1 cellular context compared by ENCODE assay signal in the genomic region with DNA sequence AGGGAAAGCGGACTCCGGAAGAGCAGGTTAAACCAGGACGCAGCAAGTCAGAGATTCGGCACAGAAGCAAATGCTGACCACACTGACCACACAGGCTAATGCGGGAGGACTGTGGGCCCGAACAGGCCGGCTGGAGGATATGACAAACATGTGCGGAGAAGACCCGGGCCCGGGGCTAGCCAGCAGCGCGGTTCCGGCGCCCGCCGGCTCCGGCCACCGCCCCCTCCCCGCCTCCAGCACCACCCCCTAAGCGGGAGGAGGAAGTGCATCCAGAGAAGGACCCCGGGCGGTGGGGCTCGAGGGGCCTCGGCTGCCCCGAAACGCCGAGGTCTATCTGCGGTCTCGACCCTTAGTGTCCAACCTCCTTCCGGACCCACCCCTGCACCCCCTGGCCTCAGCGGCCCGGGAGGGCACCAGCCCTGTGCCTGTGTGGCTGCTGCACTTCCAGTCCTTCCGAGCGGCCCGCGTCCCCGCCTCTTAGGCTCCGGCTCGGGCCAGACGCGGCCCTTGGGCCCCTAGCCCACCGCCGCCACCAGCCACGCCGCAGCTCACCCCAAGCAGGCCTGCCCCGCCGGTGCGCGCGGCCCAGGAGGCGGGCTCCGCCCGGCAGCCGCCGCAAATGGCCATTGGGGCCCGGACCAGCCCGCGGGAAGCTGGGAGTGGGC.
TF ChIP-seq lines count a peak whose summit lies in the region.

No MANE protein-coding gene starts in this region.

TF ChIP-seq in K562, 482 proteins besides CTCF, POLR2A, EP300 and RAD21 (continued from another document and continues in another):
- TF ChIP-seq, protein P1, sequence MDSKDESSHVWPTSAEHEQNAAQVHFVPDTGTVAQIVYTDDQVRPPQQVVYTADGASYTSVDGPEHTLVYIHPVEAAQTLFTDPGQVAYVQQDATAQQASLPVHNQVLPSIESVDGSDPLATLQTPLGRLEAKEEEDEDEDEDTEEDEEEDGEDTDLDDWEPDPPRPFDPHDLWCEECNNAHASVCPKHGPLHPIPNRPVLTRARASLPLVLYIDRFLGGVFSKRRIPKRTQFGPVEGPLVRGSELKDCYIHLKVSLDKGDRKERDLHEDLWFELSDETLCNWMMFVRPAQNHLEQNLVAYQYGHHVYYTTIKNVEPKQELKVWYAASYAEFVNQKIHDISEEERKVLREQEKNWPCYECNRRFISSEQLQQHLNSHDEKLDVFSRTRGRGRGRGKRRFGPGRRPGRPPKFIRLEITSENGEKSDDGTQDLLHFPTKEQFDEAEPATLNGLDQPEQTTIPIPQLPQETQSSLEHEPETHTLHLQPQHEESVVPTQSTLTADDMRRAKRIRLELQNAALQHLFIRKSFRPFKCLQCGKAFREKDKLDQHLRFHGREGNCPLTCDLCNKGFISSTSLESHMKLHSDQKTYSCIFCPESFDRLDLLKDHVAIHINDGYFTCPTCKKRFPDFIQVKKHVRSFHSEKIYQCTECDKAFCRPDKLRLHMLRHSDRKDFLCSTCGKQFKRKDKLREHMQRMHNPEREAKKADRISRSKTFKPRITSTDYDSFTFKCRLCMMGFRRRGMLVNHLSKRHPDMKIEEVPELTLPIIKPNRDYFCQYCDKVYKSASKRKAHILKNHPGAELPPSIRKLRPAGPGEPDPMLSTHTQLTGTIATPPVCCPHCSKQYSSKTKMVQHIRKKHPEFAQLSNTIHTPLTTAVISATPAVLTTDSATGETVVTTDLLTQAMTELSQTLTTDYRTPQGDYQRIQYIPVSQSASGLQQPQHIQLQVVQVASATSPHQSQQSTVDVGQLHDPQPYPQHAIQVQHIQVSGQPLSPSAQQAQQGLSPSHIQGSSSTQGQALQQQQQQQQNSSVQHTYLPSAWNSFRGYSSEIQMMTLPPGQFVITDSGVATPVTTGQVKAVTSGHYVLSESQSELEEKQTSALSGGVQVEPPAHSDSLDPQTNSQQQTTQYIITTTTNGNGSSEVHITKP (IDR thresholded peaks at IDR 0.05; ENCODE audit: partially characterized antibody): no peak
- TF ChIP-seq TAL1 (IDR thresholded peaks at IDR 0.05) (no peak), PHB (CRISPR knock-in tag; IDR thresholded peaks at IDR 0.05) (no peak), EZH2 (IDR thresholded peaks at IDR 0.05; ENCODE audit: borderline replicate concordance, low read depth, low read length) (no peak), GTF2E2 (tag; IDR thresholded peaks at IDR 0.05) (peak; percentile 74; the same call in 1 of the 2 replicates), HDAC8 (tag; IDR thresholded peaks at IDR 0.05) (no peak), ZNF23 (CRISPR knock-in tag; IDR thresholded peaks at IDR 0.05) (no peak), ZKSCAN1 (IDR thresholded peaks at IDR 0.05; ENCODE audit: low read depth, low read length) (no peak), OTX1 (CRISPR knock-in tag; IDR thresholded peaks at IDR 0.05) (no peak), LEF1 (IDR thresholded peaks at IDR 0.05) (no peak), ZC3H8 (IDR thresholded peaks at IDR 0.05) (no peak), ZNF77 (CRISPR knock-in tag; IDR thresholded peaks at IDR 0.05) (no peak), ERF (CRISPR knock-in tag; IDR thresholded peaks at IDR 0.05) (no peak), PCBP2 (IDR thresholded peaks at IDR 0.05; ENCODE audit: low read depth, low read length, poor library complexity, severe bottlenecking) (no peak), MAZ (CRISPR knock-in tag; conservative IDR thresholded peaks at IDR 0.05 in 1 of 2, IDR thresholded peaks at IDR 0.05 in 1 of 2) (peak in 1 of 2 experiments; percentile 44; a peak in 2 of 4 replicates), PHTF2 (CRISPR knock-in tag; IDR thresholded peaks at IDR 0.05) (no peak), IFI16 (CRISPR knock-in tag; IDR thresholded peaks at IDR 0.05) (no peak), CBX5 (IDR thresholded peaks at IDR 0.05; ENCODE audit: borderline replicate concordance, low read depth) (no peak), THRAP3 (IDR thresholded peaks at IDR 0.05; ENCODE audit: borderline replicate concordance) (no peak), ZNF766 (CRISPR knock-in tag; conservative IDR thresholded peaks at IDR 0.05) (0 out of 2 replicates have a peak, but pooled peaks have one; percentile 12), CHD4 (IDR thresholded peaks at IDR 0.05; ENCODE audit: insufficient read depth, insufficient replicate concordance, low read depth, low read length, poor library complexity, severe bottlenecking) (no peak), RFX5 (IDR thresholded peaks at IDR 0.05; ENCODE audit: low read depth, low read length) (no peak), SMAD4 (CRISPR knock-in tag; conservative IDR thresholded peaks at IDR 0.05) (no peak), RBFOX2 (IDR thresholded peaks at IDR 0.05; ENCODE audit: low read depth, low read length) (peak; percentile 97), KDM5B (IDR thresholded peaks at IDR 0.05; ENCODE audit: insufficient replicate concordance, low read depth, low read length) (no peak), MCM5 (IDR thresholded peaks at IDR 0.05; ENCODE audit: low read depth) (no peak), ZC3H4 (CRISPR knock-in tag; IDR thresholded peaks at IDR 0.05; ENCODE audit: borderline replicate concordance) (no peak), C11orf30 (IDR thresholded peaks at IDR 0.05; ENCODE audit: low read depth) (no peak), ZNF212 (CRISPR knock-in tag; IDR thresholded peaks at IDR 0.05) (no peak), CBFB (CRISPR knock-in tag; IDR thresholded peaks at IDR 0.05) (0 out of 2 replicates have a peak, but pooled peaks have one; percentile 78), MAFF (IDR thresholded peaks at IDR 0.05; ENCODE audit: low read length) (no peak), PHF20 (IDR thresholded peaks at IDR 0.05; ENCODE audit: partially characterized antibody) (no peak), NCOA1 (IDR thresholded peaks at IDR 0.05; ENCODE audit: low read depth) (no peak), E2F3 (CRISPR knock-in tag; IDR thresholded peaks at IDR 0.05) (no peak), SNIP1 (IDR thresholded peaks at IDR 0.05; ENCODE audit: low read depth) (no peak), MTF1 (CRISPR knock-in tag; IDR thresholded peaks at IDR 0.05; ENCODE audit: borderline replicate concordance) (no peak), TARDBP (IDR thresholded peaks at IDR 0.05) (no peak), POU5F1 (IDR thresholded peaks at IDR 0.05; ENCODE audit: borderline replicate concordance, low read depth, low read length, partially characterized antibody) (no peak)
- TF ChIP-seq, protein P2, sequence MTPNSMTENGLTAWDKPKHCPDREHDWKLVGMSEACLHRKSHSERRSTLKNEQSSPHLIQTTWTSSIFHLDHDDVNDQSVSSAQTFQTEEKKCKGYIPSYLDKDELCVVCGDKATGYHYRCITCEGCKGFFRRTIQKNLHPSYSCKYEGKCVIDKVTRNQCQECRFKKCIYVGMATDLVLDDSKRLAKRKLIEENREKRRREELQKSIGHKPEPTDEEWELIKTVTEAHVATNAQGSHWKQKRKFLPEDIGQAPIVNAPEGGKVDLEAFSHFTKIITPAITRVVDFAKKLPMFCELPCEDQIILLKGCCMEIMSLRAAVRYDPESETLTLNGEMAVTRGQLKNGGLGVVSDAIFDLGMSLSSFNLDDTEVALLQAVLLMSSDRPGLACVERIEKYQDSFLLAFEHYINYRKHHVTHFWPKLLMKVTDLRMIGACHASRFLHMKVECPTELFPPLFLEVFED (CRISPR knock-in tag; conservative IDR thresholded peaks at IDR 0.05): 0 out of 2 replicates have a peak, but pooled peaks have one; percentile 70
- TF ChIP-seq, protein P3, sequence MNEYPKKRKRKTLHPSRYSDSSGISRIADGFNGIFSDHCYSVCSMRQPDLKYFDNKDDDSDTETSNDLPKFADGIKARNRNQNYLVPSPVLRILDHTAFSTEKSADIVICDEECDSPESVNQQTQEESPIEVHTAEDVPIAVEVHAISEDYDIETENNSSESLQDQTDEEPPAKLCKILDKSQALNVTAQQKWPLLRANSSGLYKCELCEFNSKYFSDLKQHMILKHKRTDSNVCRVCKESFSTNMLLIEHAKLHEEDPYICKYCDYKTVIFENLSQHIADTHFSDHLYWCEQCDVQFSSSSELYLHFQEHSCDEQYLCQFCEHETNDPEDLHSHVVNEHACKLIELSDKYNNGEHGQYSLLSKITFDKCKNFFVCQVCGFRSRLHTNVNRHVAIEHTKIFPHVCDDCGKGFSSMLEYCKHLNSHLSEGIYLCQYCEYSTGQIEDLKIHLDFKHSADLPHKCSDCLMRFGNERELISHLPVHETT (CRISPR knock-in tag; conservative IDR thresholded peaks at IDR 0.05 in 1 of 2, IDR thresholded peaks at IDR 0.05 in 1 of 2): no peak
- TF ChIP-seq, protein P4, sequence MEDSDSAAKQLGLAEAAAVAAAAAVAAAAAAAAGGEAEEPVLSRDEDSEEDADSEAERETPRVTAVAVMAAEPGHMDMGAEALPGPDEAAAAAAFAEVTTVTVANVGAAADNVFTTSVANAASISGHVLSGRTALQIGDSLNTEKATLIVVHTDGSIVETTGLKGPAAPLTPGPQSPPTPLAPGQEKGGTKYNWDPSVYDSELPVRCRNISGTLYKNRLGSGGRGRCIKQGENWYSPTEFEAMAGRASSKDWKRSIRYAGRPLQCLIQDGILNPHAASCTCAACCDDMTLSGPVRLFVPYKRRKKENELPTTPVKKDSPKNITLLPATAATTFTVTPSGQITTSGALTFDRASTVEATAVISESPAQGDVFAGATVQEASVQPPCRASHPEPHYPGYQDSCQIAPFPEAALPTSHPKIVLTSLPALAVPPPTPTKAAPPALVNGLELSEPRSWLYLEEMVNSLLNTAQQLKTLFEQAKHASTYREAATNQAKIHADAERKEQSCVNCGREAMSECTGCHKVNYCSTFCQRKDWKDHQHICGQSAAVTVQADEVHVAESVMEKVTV (CRISPR knock-in tag; IDR thresholded peaks at IDR 0.05): no peak
- TF ChIP-seq, protein P5, sequence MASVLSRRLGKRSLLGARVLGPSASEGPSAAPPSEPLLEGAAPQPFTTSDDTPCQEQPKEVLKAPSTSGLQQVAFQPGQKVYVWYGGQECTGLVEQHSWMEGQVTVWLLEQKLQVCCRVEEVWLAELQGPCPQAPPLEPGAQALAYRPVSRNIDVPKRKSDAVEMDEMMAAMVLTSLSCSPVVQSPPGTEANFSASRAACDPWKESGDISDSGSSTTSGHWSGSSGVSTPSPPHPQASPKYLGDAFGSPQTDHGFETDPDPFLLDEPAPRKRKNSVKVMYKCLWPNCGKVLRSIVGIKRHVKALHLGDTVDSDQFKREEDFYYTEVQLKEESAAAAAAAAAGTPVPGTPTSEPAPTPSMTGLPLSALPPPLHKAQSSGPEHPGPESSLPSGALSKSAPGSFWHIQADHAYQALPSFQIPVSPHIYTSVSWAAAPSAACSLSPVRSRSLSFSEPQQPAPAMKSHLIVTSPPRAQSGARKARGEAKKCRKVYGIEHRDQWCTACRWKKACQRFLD (CRISPR knock-in tag; IDR thresholded peaks at IDR 0.05): no peak; the same call in 1 of the 2 replicates
- TF ChIP-seq, protein P6, sequence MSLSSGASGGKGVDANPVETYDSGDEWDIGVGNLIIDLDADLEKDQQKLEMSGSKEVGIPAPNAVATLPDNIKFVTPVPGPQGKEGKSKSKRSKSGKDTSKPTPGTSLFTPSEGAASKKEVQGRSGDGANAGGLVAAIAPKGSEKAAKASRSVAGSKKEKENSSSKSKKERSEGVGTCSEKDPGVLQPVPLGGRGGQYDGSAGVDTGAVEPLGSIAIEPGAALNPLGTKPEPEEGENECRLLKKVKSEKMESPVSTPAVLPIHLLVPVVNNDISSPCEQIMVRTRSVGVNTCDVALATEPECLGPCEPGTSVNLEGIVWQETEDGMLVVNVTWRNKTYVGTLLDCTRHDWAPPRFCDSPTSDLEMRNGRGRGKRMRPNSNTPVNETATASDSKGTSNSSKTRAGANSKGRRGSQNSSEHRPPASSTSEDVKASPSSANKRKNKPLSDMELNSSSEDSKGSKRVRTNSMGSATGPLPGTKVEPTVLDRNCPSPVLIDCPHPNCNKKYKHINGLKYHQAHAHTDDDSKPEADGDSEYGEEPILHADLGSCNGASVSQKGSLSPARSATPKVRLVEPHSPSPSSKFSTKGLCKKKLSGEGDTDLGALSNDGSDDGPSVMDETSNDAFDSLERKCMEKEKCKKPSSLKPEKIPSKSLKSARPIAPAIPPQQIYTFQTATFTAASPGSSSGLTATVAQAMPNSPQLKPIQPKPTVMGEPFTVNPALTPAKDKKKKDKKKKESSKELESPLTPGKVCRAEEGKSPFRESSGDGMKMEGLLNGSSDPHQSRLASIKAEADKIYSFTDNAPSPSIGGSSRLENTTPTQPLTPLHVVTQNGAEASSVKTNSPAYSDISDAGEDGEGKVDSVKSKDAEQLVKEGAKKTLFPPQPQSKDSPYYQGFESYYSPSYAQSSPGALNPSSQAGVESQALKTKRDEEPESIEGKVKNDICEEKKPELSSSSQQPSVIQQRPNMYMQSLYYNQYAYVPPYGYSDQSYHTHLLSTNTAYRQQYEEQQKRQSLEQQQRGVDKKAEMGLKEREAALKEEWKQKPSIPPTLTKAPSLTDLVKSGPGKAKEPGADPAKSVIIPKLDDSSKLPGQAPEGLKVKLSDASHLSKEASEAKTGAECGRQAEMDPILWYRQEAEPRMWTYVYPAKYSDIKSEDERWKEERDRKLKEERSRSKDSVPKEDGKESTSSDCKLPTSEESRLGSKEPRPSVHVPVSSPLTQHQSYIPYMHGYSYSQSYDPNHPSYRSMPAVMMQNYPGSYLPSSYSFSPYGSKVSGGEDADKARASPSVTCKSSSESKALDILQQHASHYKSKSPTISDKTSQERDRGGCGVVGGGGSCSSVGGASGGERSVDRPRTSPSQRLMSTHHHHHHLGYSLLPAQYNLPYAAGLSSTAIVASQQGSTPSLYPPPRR (CRISPR knock-in tag; IDR thresholded peaks at IDR 0.05; ENCODE audit: borderline replicate concordance): no peak
- TF ChIP-seq, protein P7, sequence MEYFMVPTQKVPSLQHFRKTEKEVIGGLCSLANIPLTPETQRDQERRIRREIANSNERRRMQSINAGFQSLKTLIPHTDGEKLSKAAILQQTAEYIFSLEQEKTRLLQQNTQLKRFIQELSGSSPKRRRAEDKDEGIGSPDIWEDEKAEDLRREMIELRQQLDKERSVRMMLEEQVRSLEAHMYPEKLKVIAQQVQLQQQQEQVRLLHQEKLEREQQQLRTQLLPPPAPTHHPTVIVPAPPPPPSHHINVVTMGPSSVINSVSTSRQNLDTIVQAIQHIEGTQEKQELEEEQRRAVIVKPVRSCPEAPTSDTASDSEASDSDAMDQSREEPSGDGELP (CRISPR knock-in tag; IDR thresholded peaks at IDR 0.05; ENCODE audit: borderline replicate concordance): peak; percentile 59; the same call in 1 of the 2 replicates
- TF ChIP-seq, protein P8, sequence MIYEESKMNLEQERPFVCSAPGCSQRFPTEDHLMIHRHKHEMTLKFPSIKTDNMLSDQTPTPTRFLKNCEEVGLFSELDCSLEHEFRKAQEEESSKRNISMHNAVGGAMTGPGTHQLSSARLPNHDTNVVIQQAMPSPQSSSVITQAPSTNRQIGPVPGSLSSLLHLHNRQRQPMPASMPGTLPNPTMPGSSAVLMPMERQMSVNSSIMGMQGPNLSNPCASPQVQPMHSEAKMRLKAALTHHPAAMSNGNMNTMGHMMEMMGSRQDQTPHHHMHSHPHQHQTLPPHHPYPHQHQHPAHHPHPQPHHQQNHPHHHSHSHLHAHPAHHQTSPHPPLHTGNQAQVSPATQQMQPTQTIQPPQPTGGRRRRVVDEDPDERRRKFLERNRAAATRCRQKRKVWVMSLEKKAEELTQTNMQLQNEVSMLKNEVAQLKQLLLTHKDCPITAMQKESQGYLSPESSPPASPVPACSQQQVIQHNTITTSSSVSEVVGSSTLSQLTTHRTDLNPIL (CRISPR knock-in tag; IDR thresholded peaks at IDR 0.05): no peak
